1 cellular context compared by ENCODE assay signal in genomic region chr1:234743866-234744581, GRCh38.
A peak's percentile ranks its signal among the peaks of the same experiment; 100 is the strongest.
TF ChIP-seq lines count a peak whose summit lies in the region.

No MANE protein-coding gene starts in this region.

TF ChIP-seq in HEK293, 187 proteins besides CTCF, POLR2A, EP300 and RAD21 (continued from another document):
- peak; percentile 11; the same call in 1 of the 2 replicates for TF ChIP-seq PRDM10 (tag by site-specific recombination; IDR thresholded peaks at IDR 0.05)
- TF ChIP-seq ZBTB20 (tag by site-specific recombination; IDR thresholded peaks at IDR 0.05) = peak; percentile 98
- peak; percentile 36 for TF ChIP-seq ZNF335 (tag by site-specific recombination; conservative IDR thresholded peaks at IDR 0.05)
- 0 out of 2 replicates have a peak, but pooled peaks have one; percentile 16 for TF ChIP-seq ZNF366 (tag by site-specific recombination; conservative IDR thresholded peaks at IDR 0.05)
- no peak for TF ChIP-seq SETDB1 (IDR thresholded peaks at IDR 0.05; ENCODE audit: insufficient read length, low read length)
- TF ChIP-seq ZFP3 (tag by site-specific recombination; IDR thresholded peaks at IDR 0.05; ENCODE audit: low read depth) = no peak
- no peak for TF ChIP-seq BCL11A (tag by site-specific recombination; IDR thresholded peaks at IDR 0.05; ENCODE audit: low read depth)
- 0 out of 2 replicates have a peak, but pooled peaks have one; percentile 26 for TF ChIP-seq ZNF664 (tag by site-specific recombination; IDR thresholded peaks at IDR 0.05)
- TF ChIP-seq ZNF600 (tag by site-specific recombination; IDR thresholded peaks at IDR 0.05) = peak; percentile 94
